Comparison of ENCODE assay signal across 9 cellular contexts in the genomic region with DNA sequence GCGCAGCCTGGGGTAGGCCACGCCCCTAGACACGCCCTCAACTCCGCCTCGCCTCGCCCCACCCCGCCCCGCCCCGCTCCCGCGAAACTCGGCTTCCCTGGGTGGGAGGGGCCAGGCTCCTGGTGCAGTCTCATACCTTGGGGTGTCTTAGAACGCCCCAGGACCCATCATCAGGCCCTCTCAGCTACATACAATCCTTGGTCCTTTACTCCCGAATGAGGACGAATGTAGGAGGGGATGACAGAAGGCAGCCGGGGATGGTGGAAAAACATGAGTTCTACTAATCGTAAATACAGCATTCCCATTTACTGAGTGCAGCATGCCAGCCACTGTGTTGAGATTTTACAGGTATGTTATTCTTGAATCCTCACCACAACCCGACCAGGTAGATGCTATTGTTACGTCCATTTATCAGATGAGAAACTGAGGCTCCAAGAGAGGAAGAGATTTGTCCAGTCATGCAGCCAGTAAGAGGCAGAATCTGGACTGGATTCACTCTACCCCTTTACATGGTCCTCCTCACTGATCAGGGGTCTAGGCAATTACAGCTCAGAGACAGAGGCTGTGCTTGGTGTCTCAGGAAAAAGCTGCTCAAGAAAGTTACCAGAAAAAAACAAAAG. TPM values are rescaled to one million over a fixed set of nuclear protein-coding genes. Genes with fewer than 3 reads are reported as not detected.
A peak's percentile ranks its signal among the peaks of the same experiment; 100 is the strongest.
DNase-seq lines count a peak whose midpoint lies in the region; ATAC-seq and TF ChIP-seq lines count a peak whose summit lies in the region.
"Had no signal": no experiment of that assay in that cellular context is flagged by ENCODE, and none has a peak within 500 bp of the region (broad histone marks: within the 10 kb centered on the region; RNA-seq: fewer than 3 reads in every experiment).

No MANE protein-coding gene starts in this region.

- H3K4me2 ChIP-seq in SK-N-SH = peak overlapping the region; percentile 83

- H3K36me3 ChIP-seq in SK-N-SH (replicated peaks in 1 of 2; ENCODE audit: control insufficient read depth in 1 of 2, insufficient read depth in 2 of 2, low read length in 1 of 2) (no peaks in the 10 kb centered on the region), iPS-15b (ENCODE audit: control insufficient read depth, insufficient read depth, low read length) (no peaks in the 10 kb centered on the region)

- no peaks in the 10 kb centered on the region for H3F3A ChIP-seq in SK-N-SH (replicated peaks; ENCODE audit: insufficient read depth)

- peak overlapping the region; percentile 64 for H2AFZ ChIP-seq in SK-N-SH (ENCODE audit: low read depth)

- no peaks in the 10 kb centered on the region for H3K27me3 Mint-ChIP-seq in activated CD8-positive, alpha-beta T cell treated with anti-CD3 and anti-CD28 coated beads for 36 hours
- no peaks in the 10 kb centered on the region for H3K27me3 Mint-ChIP-seq in stimulated activated naive CD8-positive, alpha-beta T cell treated with anti-CD3 and anti-CD28 coated beads, Interleukin-15, amount 100 ng/mL, for 72 hours

- no peaks in the 10 kb centered on the region for H4K20me1 ChIP-seq in SK-N-SH (ENCODE audit: insufficient read depth)

- H3K4me3 ChIP-seq in SK-N-SH (ENCODE audit: low read depth in 2 of 2, low read length in 1 of 2) = peak overlapping the region; percentile 46 to 61
- H3K4me3 ChIP-seq in iPS-15b (ENCODE audit: low read depth, low read length) = peak overlapping the region; percentile 45

- no peaks in the 10 kb centered on the region for H3K79me2 ChIP-seq in SK-N-SH (ENCODE audit: insufficient read depth)

- H3K4me3 Mint-ChIP-seq in activated CD8-positive, alpha-beta T cell treated with anti-CD3 and anti-CD28 coated beads for 36 hours = peak overlapping the region; percentile 83
- H3K4me3 Mint-ChIP-seq in stimulated activated naive CD8-positive, alpha-beta T cell treated with anti-CD3 and anti-CD28 coated beads, Interleukin-15, amount 100 ng/mL, for 72 hours = peak overlapping the region; percentile 95

- H3K9ac ChIP-seq in SK-N-SH = no peak overlapping the region
- no peak overlapping the region for H3K9ac ChIP-seq in iPS-15b (ENCODE audit: low read depth, low read length)

- intact Hi-C loops in activated CD8-positive, alpha-beta T cell treated with anti-CD3 and anti-CD28 coated beads for 36 hours (cut with micrococcal nuclease) = no loop called here

- H3K27ac ChIP-seq in SK-N-SH (ENCODE audit: low read depth in 2 of 2, low read length in 1 of 2) = no peak overlapping the region
- H3K27ac ChIP-seq: 22Rv1 had no signal

- H3K4me1 ChIP-seq in SK-N-SH (ENCODE audit: control insufficient read depth in 1 of 2, insufficient read depth in 2 of 2, low read depth in 1 of 2, low read length in 1 of 2) (peaks cover 0 to 17% of the 10 kb centered on the region in 2 experiments; a peak in 1 of 4 replicates), iPS-15b (ENCODE audit: control insufficient read depth, insufficient read depth, low read length) (peaks cover 18% of the 10 kb centered on the region)

- H3K4me1 Mint-ChIP-seq in activated CD8-positive, alpha-beta T cell treated with anti-CD3 and anti-CD28 coated beads for 36 hours (ENCODE audit: low read depth) = peaks cover 63% of the 10 kb centered on the region
- H3K4me1 Mint-ChIP-seq in stimulated activated naive CD8-positive, alpha-beta T cell treated with anti-CD3 and anti-CD28 coated beads, Interleukin-15, amount 100 ng/mL, for 72 hours = peaks cover 87% of the 10 kb centered on the region

- 11% methylated on average over 7 of the region's 19 CpGs for WGBS in SK-N-SH (ENCODE audit: low lambda C conversion rate)

- TF ChIP-seq CTCF in SK-N-SH (IDR thresholded peaks at IDR 0.05) = no peak
- TF ChIP-seq CTCF in activated CD8-positive, alpha-beta T cell treated with anti-CD3 and anti-CD28 coated beads for 36 hours (IDR thresholded peaks at IDR 0.05) = no peak

- no peak for DNase-seq in SK-N-SH
- no peak for DNase-seq in activated CD8-positive, alpha-beta T cell treated with anti-CD3 and anti-CD28 coated beads for 36 hours
- DNase-seq in stimulated activated naive CD8-positive, alpha-beta T cell treated with anti-CD3 and anti-CD28 coated beads, Interleukin-15, amount 100 ng/mL, for 72 hours = peak in 1 of 2 donors; percentile 13
- DNase-seq in superior temporal gyrus (ENCODE audit: extremely low spot score) = no peak

- H3K27ac Mint-ChIP-seq in activated CD8-positive, alpha-beta T cell treated with anti-CD3 and anti-CD28 coated beads for 36 hours = peak overlapping the region; percentile 87
- peak overlapping the region; percentile 33 to 92 for H3K27ac Mint-ChIP-seq in stimulated activated naive CD8-positive, alpha-beta T cell treated with anti-CD3 and anti-CD28 coated beads, Interleukin-15, amount 100 ng/mL, for 72 hours

- H3K9me2 ChIP-seq in SK-N-SH = no peaks in the 10 kb centered on the region

- H3K9me3 Mint-ChIP-seq in activated CD8-positive, alpha-beta T cell treated with anti-CD3 and anti-CD28 coated beads for 36 hours = no peaks in the 10 kb centered on the region
- H3K9me3 Mint-ChIP-seq in stimulated activated naive CD8-positive, alpha-beta T cell treated with anti-CD3 and anti-CD28 coated beads, Interleukin-15, amount 100 ng/mL, for 72 hours = no peaks in the 10 kb centered on the region

- no peak for TF ChIP-seq RAD21 in SK-N-SH (IDR thresholded peaks at IDR 0.05; ENCODE audit: low read length)

- peaks cover 45% of the 10 kb centered on the region for H3K36me3 Mint-ChIP-seq in activated CD8-positive, alpha-beta T cell treated with anti-CD3 and anti-CD28 coated beads for 36 hours (ENCODE audit: low read depth)

- POLR2A ChIA-PET in SK-N-SH (lab: Yijun Ruan, JAX) = interaction anchor here (0.8 to 1.6 kb wide), 5 partner anchors 13 to 28 kb away, joined by 3 to 7 read pairs (median 4); partner anchors contain the start of gene CDK9
- POLR2A ChIA-PET in activated CD8-positive, alpha-beta T cell treated with anti-CD3 and anti-CD28 coated beads for 36 hours (lab: Charles Lee) = interaction anchor here (1.0 to 7.5 kb wide), 8 partner anchors 8 to 164 kb away, joined by 3 to 56 read pairs (median 4); partner anchors contain the start of genes CDK9, SH2D3C, ST6GALNAC6 and TOR2A

- ATAC-seq in SK-N-SH treated with all-trans-retinoic acid at 6 μM for 48 hours (no peak), HG03025 (IDR thresholded peaks at IDR 0.05; ENCODE audit: low FRiP score, unreplicated experiment) (no peak), HG03135 (IDR thresholded peaks at IDR 0.05; ENCODE audit: unreplicated experiment) (no peak)
- no peak for ATAC-seq in activated CD8-positive, alpha-beta T cell treated with anti-CD3 and anti-CD28 coated beads for 36 hours
- ATAC-seq in stimulated activated naive CD8-positive, alpha-beta T cell treated with anti-CD3 and anti-CD28 coated beads, Interleukin-15, amount 100 ng/mL, for 72 hours = no peak

- H3K9me3 ChIP-seq in SK-N-SH = no peaks in the 10 kb centered on the region
- no peaks in the 10 kb centered on the region for H3K9me3 ChIP-seq in iPS-15b (ENCODE audit: control insufficient read depth, insufficient read depth, low read length)

- no peaks in the 10 kb centered on the region for H3K27me3 ChIP-seq in SK-N-SH (ENCODE audit: insufficient read depth)
- no peaks in the 10 kb centered on the region for H3K27me3 ChIP-seq in iPS-15b (ENCODE audit: control insufficient read depth, insufficient read depth, low read length)

- TF ChIP-seq EP300 in SK-N-SH (IDR thresholded peaks at IDR 0.05; ENCODE audit: borderline replicate concordance in 1 of 2, low read depth in 1 of 2, low read length in 1 of 2) = no peak

- CTCF ChIA-PET in SK-N-SH (lab: Yijun Ruan, JAX) = interaction anchor here (1.0 to 7.4 kb wide), 8 partner anchors 11 to 264 kb away, joined by 3 to 36 read pairs (median 4); partner anchors contain the start of genes CDK9 and TOR2A
- CTCF ChIA-PET in activated CD8-positive, alpha-beta T cell treated with anti-CD3 and anti-CD28 coated beads for 36 hours (lab: Charles Lee) = interaction anchor here (0.6 to 16.0 kb wide), 8 partner anchors 11 to 262 kb away, joined by 3 to 144 read pairs (median 4); partner anchors contain the start of genes CDK9, SH2D3C and TOR2A

TF ChIP-seq in SK-N-SH, 30 proteins besides CTCF, POLR2A, EP300 and RAD21:
- TF ChIP-seq NFIC (IDR thresholded peaks at IDR 0.05; ENCODE audit: borderline replicate concordance) = no peak
TF ChIP-seq in SK-N-SH: peak in this region for 0.

TF ChIP-seq in SK-N-SH treated with all-trans-retinoic acid at 6 μM for 48 hours, 23 proteins besides CTCF, POLR2A, EP300 and RAD21 (continues in another document):
- no peak for TF ChIP-seq CSDC2 (CRISPR knock-in tag; IDR thresholded peaks at IDR 0.05)
- TF ChIP-seq ZC3H10 (CRISPR knock-in tag; IDR thresholded peaks at IDR 0.05) = no peak

RNA-seq across cellular contexts. Expression of gene SH2D3C, which starts 6.8 kb away (rescaled TPM):
- polyA plus RNA-seq in SK-N-SH (2012; rRNA removed) = 0.15 and 0.52 TPM in 2 replicates
- polyA plus RNA-seq in SK-N-SH (2012; cell fraction: cytosol; rRNA removed) = 0.14 and 0.34 TPM in 2 replicates
- polyA plus RNA-seq in SK-N-SH (2012; cell fraction: nucleus; rRNA removed) = 0.30 and 0.31 TPM in 2 replicates
- 10 to 100 TPM; 29.9 to 30.3 TPM for total RNA-seq in activated CD8-positive, alpha-beta T cell treated with anti-CD3 and anti-CD28 coated beads for 36 hours

RNA-seq across cellular contexts. Expression of gene CDK9, which starts 14.2 kb away (rescaled TPM):
- polyA plus RNA-seq in SK-N-SH (2012; rRNA removed) = 82.7 and 108 TPM in 2 replicates
- polyA plus RNA-seq in SK-N-SH (2012; cell fraction: cytosol; rRNA removed) = 55.0 and 77.8 TPM in 2 replicates
- polyA plus RNA-seq in SK-N-SH (2012; cell fraction: nucleus; rRNA removed) = 210 and 240 TPM in 2 replicates
- total RNA-seq in activated CD8-positive, alpha-beta T cell treated with anti-CD3 and anti-CD28 coated beads for 36 hours = 10 to 100 TPM; 86.2 to 91.6 TPM

RNA-seq across cellular contexts. Expression of gene FPGS, which starts 31.0 kb away (rescaled TPM):
- polyA plus RNA-seq in SK-N-SH (2012; rRNA removed) = 82.3 and 82.7 TPM in 2 replicates
- 32.6 and 51.9 TPM in 2 replicates for polyA plus RNA-seq in SK-N-SH (2012; cell fraction: cytosol; rRNA removed)
- 183 and 238 TPM in 2 replicates for polyA plus RNA-seq in SK-N-SH (2012; cell fraction: nucleus; rRNA removed)
- total RNA-seq in activated CD8-positive, alpha-beta T cell treated with anti-CD3 and anti-CD28 coated beads for 36 hours = 10 to 100 TPM; 79.8 to 80.4 TPM

RNA-seq across cellular contexts. Expression of gene TOR2A, which starts 36.6 kb away (rescaled TPM):
- 11.9 and 17.2 TPM in 2 replicates for polyA plus RNA-seq in SK-N-SH (2012; rRNA removed)
- 6.0 and 11.0 TPM in 2 replicates for polyA plus RNA-seq in SK-N-SH (2012; cell fraction: cytosol; rRNA removed)
- polyA plus RNA-seq in SK-N-SH (2012; cell fraction: nucleus; rRNA removed) = 18.8 and 19.8 TPM in 2 replicates
- 10 to 100 TPM; 14.4 to 16.1 TPM for total RNA-seq in activated CD8-positive, alpha-beta T cell treated with anti-CD3 and anti-CD28 coated beads for 36 hours

RNA-seq across cellular contexts. Expression of gene TTC16, which starts 55.8 kb away (rescaled TPM):
- polyA plus RNA-seq in SK-N-SH (2012; rRNA removed) = 0.03 and 0.05 TPM in 2 replicates
- 0.01 and 0.03 TPM in 2 replicates for polyA plus RNA-seq in SK-N-SH (2012; cell fraction: cytosol; rRNA removed)
- 0.21 and 0.24 TPM in 2 replicates for polyA plus RNA-seq in SK-N-SH (2012; cell fraction: nucleus; rRNA removed)
- 1 to 10 TPM; 2.1 to 2.3 TPM for total RNA-seq in activated CD8-positive, alpha-beta T cell treated with anti-CD3 and anti-CD28 coated beads for 36 hours
